Comparison of ENCODE assay signal across 18 cellular contexts in genomic region chr1:165564561-165564960, GRCh38. TPM values are rescaled to one million over a fixed set of nuclear protein-coding genes. Genes with fewer than 3 reads are reported as not detected.
DNase-seq lines count a peak whose midpoint lies in the region; ATAC-seq lines count a peak whose summit lies in the region.
"Had no signal": no experiment of that assay in that cellular context is flagged by ENCODE, and none has a peak within 500 bp of the region (broad histone marks: within the 10 kb centered on the region; RNA-seq: fewer than 3 reads in every experiment).

No MANE protein-coding gene starts in this region.

- intact Hi-C loops in left ventricle myocardium superior (cut with micrococcal nuclease), result no loop called here

- peak; percentile 47 for DNase-seq in NCI-H2029 (lab: John Stamatoyannopoulos, UW)
- DNase-seq in NCI-H2029 treated with DMSO at 0.1 percent for 48 hours (lab: John Stamatoyannopoulos, UW), result no peak
- peak; percentile 38 for DNase-seq in COLO668 (lab: John Stamatoyannopoulos, UW; ENCODE audit: unreplicated experiment)
- DNase-seq in NCI-H774 (lab: John Stamatoyannopoulos, UW), result peak; percentile 7
- peak; percentile 54 for DNase-seq in left ventricle myocardium superior
- DNase-seq in NCI-H146 treated with DMSO at 0.1 percent for 48 hours (lab: John Stamatoyannopoulos, UW; ENCODE audit: unreplicated experiment), result no peak
- DNase-seq in cerebellar cortex (ENCODE audit: low spot score), result no peak
- DNase-seq: COR-L47, H7, NCI-H1092, NCI-H1694, NCI-H2171 treated with DMSO at 0.1 percent for 48 hours, NCI-H524 treated with DMSO at 0.1 percent for 48 hours, Peyer's patch, SHP77 treated with DMSO at 0.1 percent for 48 hours had no signal

- peak; percentile 77 for ATAC-seq in left ventricle myocardium superior
- ATAC-seq in GM18861 (IDR thresholded peaks at IDR 0.05; ENCODE audit: unreplicated experiment), result no peak

RNA-seq across cellular contexts. Expression of gene LRRC52, which starts 20.8 kb away (rescaled TPM):
- total RNA-seq in left ventricle myocardium superior, result not detected
- total RNA-seq: Daoy, H7, MCF 10A, Peyer's patch had no signal

Comparison
In these comparisons a context has a peak if more than half of its experiments do, and no peak if none do; other contexts are left out.
1. DNase-seq: peak in NCI-H2029 (single experiment), COLO668 (single experiment), NCI-H774 (single experiment) and left ventricle myocardium superior (single experiment); none in NCI-H2029 treated with DMSO at 0.1 percent for 48 hours (single experiment), NCI-H146 treated with DMSO at 0.1 percent for 48 hours (single experiment) and cerebellar cortex (single experiment).